30 cellular contexts compared by ENCODE assay signal in the genomic region with DNA sequence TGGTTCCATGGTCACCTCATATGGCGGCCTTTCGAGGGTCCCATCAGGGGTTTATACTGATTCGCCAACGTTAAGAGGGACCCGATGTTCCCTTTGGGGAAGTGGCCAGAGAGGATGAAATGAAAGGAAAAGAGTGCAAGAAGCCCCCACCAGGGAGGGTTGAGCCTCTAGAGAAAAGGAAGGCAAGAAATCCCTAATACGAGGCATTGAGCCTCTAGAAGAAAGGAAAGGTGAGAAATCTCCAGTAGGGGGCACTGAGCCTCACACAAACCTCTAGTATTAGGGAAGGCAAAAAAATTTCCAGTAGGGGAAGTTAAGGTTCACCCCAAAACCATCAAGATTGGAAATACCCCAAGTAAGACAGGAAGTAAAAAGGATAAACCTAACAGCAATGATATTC. TPM values are rescaled to one million over a fixed set of nuclear protein-coding genes. Genes with fewer than 3 reads are reported as not detected.
DNase-seq lines count a peak whose midpoint lies in the region; ATAC-seq, FAIRE-seq and TF ChIP-seq lines count a peak whose summit lies in the region.
"Had no signal": no experiment of that assay in that cellular context is flagged by ENCODE, and none has a peak within 500 bp of the region (broad histone marks: within the 10 kb centered on the region; RNA-seq: fewer than 3 reads in every experiment).

No MANE protein-coding gene starts in this region.

- 58% methylated on average over 6 of the region's 6 CpGs; no CpG with 5 or more reads in 1 of the 2 experiments for WGBS in H1 (ENCODE audit: extremely low coverage in 1 of 2, insufficient coverage in 1 of 2, insufficient read length in 1 of 2, insufficient replicate concordance in 2 of 2, low coverage in 1 of 2, low lambda C conversion rate in 2 of 2, missing lambda C conversion rate in 1 of 2), 2 experiments

- no peak overlapping the region for H3K4me3 Mint-ChIP-seq in stimulated activated naive B cell treated with anti-CD40 and anti-IgM and Interleukin-4, amounts not matched to agents 10 μg/mL and 1 μg/mL and 100 μg/mL, for 72 hours
- H3K4me3 Mint-ChIP-seq: activated CD4-positive, alpha-beta memory T cell treated with anti-CD3 and anti-CD28 coated beads for 36 hours; CD14-positive monocyte; neural crest cell; stimulated activated memory B cell treated with anti-CD40 and anti-IgM and Interleukin-4, amounts not matched to agents 10 μg/mL and 1 μg/mL and 100 μg/mL, for 72 hours; T-cell had no signal

- H3K4me3 ChIP-seq in NB4 (ENCODE audit: low read depth, low read length), result no peak overlapping the region
- no peak overlapping the region for H3K4me3 ChIP-seq in H1 (ENCODE audit: extremely low read depth in 1 of 4, insufficient read depth in 2 of 4, low read depth in 3 of 4, low read length in 4 of 4)
- H3K4me3 ChIP-seq in Peyer's patch, result no peak overlapping the region
- H3K4me3 ChIP-seq: colonic mucosa, heart left ventricle, upper lobe of right lung had no signal

- H3K27me3 ChIP-seq in H1 (replicated peaks in 1 of 4; ENCODE audit: control insufficient read depth in 3 of 4, extremely low read depth in 1 of 4, insufficient read depth in 3 of 4, low read length in 3 of 4) (no peaks in the 10 kb centered on the region), Peyer's patch (no peaks in the 10 kb centered on the region)
- H3K27me3 ChIP-seq: colonic mucosa, upper lobe of right lung had no signal

- CTCF ChIA-PET in H1 (lab: Charles Lee; ENCODE audit: partially characterized antibody), result interaction anchor here (0.6 to 2.7 kb wide), 6 partner anchors 10 to 533 kb away, joined by 3 to 12 read pairs (median 3); no protein-coding TSS in a partner anchor

- no peak overlapping the region for H3K4me2 ChIP-seq in H1 (ENCODE audit: insufficient read depth in 1 of 2, low read depth in 2 of 2, low read length in 2 of 2)
- H3K4me2 ChIP-seq: KMS-11 had no signal

- H3K79me2 ChIP-seq in H1 (ENCODE audit: control insufficient read depth in 1 of 2, insufficient read depth in 2 of 2, low read length in 2 of 2), result no peaks in the 10 kb centered on the region

- peaks cover 4 to 6% of the 10 kb centered on the region in 2 donors for H3K4me1 Mint-ChIP-seq in stimulated activated naive B cell treated with anti-CD40 and anti-IgM and Interleukin-4, amounts not matched to agents 10 μg/mL and 1 μg/mL and 100 μg/mL, for 72 hours
- H3K4me1 Mint-ChIP-seq: CD14-positive monocyte, neural crest cell, T-cell had no signal

- H2BK5ac ChIP-seq in H1 (ENCODE audit: low read depth, low read length), result no peak overlapping the region

- no peaks in the 10 kb centered on the region for H3K36me3 ChIP-seq in H1 (ENCODE audit: control insufficient read depth in 2 of 4, insufficient read depth in 4 of 4, low read length in 3 of 4)
- H3K36me3 ChIP-seq in Peyer's patch, result no peaks in the 10 kb centered on the region
- H3K36me3 ChIP-seq: colonic mucosa, heart left ventricle, upper lobe of right lung had no signal

- no peak overlapping the region for H2BK120ac ChIP-seq in H1 (replicated peaks; ENCODE audit: low read depth, low read length)

- no peak overlapping the region for H4K5ac ChIP-seq in H1 (ENCODE audit: insufficient read length, low read depth, low read length)

- FAIRE-seq in H1 (lab: Jason Lieb, UNC), result peak; percentile 88
- FAIRE-seq: GM18507 had no signal

- peak in 1 of 2 donors; percentile 45 for ATAC-seq in stimulated activated naive B cell treated with anti-CD40 and anti-IgM and Interleukin-4, amounts not matched to agents 10 μg/mL and 1 μg/mL and 100 μg/mL, for 72 hours (replicated peaks)
- ATAC-seq in left ventricle myocardium superior, result no peak
- ATAC-seq: activated CD4-positive, CD25-positive, alpha-beta regulatory T cell treated with anti-CD3 and anti-CD28 coated beads, Interleukin-2, amount 50 U/mL, for 24 hours; heart left ventricle; right cardiac atrium; stimulated activated memory B cell treated with anti-CD40 and anti-IgM and Interleukin-4, amounts not matched to agents 10 μg/mL and 1 μg/mL and 100 μg/mL, for 72 hours; T-cell; upper lobe of right lung had no signal

- H3K79me1 ChIP-seq in H1 (ENCODE audit: low read depth, low read length), result no peaks in the 10 kb centered on the region

- no peak overlapping the region for H4K91ac ChIP-seq in H1 (replicated peaks; ENCODE audit: insufficient read length, low read length)

- no peak overlapping the region for H3K56ac ChIP-seq in H1 (replicated peaks; ENCODE audit: insufficient read length, low read depth, low read length)

- H3K14ac ChIP-seq in H1 (ENCODE audit: insufficient read length), result no peak overlapping the region

- no peaks in the 10 kb centered on the region; a peak in 1 of 7 replicates for H3K4me1 ChIP-seq in H1 (replicated peaks in 1 of 4; ENCODE audit: control insufficient read depth in 3 of 4, insufficient read depth in 4 of 4, low read length in 3 of 4)
- H3K4me1 ChIP-seq in Peyer's patch, result no peaks in the 10 kb centered on the region
- H3K4me1 ChIP-seq: colonic mucosa, heart left ventricle, upper lobe of right lung had no signal

- no peak overlapping the region for H3K4ac ChIP-seq in H1 (replicated peaks; ENCODE audit: insufficient read length, low read depth, low read length)

- TF ChIP-seq RAD21 in H1 (IDR thresholded peaks at IDR 0.05 in 1 of 2, conservative IDR thresholded peaks at IDR 0.05 in 1 of 2; ENCODE audit: low read depth in 2 of 2, low read length in 2 of 2), result peak; percentile 54 to 62

- TF ChIP-seq EP300 in H1 (IDR thresholded peaks at IDR 0.05; ENCODE audit: borderline replicate concordance in 1 of 2, low read depth in 2 of 2, low read length in 2 of 2), result no peak

- peak overlapping the region; percentile 2 for H3K27ac Mint-ChIP-seq in stimulated activated naive B cell treated with anti-CD40 and anti-IgM and Interleukin-4, amounts not matched to agents 10 μg/mL and 1 μg/mL and 100 μg/mL, for 72 hours
- H3K27ac Mint-ChIP-seq: activated CD4-positive, alpha-beta memory T cell treated with anti-CD3 and anti-CD28 coated beads for 36 hours; CD14-positive monocyte; stimulated activated memory B cell treated with anti-CD40 and anti-IgM and Interleukin-4, amounts not matched to agents 10 μg/mL and 1 μg/mL and 100 μg/mL, for 72 hours; T-cell had no signal

- no peak overlapping the region for H3K9ac ChIP-seq in H1 (replicated peaks in 1 of 4; ENCODE audit: extremely low read depth in 1 of 4, low read depth in 3 of 4, low read length in 3 of 4)
- H3K9ac ChIP-seq: KMS-11 had no signal

- no peak overlapping the region for H2BK12ac ChIP-seq in H1 (ENCODE audit: low read depth, low read length)

- peaks cover 23% of the 10 kb centered on the region in 2 donors for H3K9me3 Mint-ChIP-seq in stimulated activated naive B cell treated with anti-CD40 and anti-IgM and Interleukin-4, amounts not matched to agents 10 μg/mL and 1 μg/mL and 100 μg/mL, for 72 hours

- no peak for TF ChIP-seq POLR2A in NB4 (IDR thresholded peaks at IDR 0.05; ENCODE audit: extremely low read depth, insufficient read length)
- no peak for TF ChIP-seq POLR2A in H1 (IDR thresholded peaks at IDR 0.05; ENCODE audit: control extremely low read depth in 1 of 2, low read depth in 2 of 2, low read length in 2 of 2)
- no peak for TF ChIP-seq POLR2A in Peyer's patch (IDR thresholded peaks at IDR 0.05)

- no peak overlapping the region for H2BK20ac ChIP-seq in H1 (ENCODE audit: low read length)

- no peak overlapping the region for H3K27ac ChIP-seq in H1 (ENCODE audit: low read depth, low read length)
- H3K27ac ChIP-seq in Peyer's patch, result no peak overlapping the region
- H3K27ac ChIP-seq: colonic mucosa, heart left ventricle, KMS-11, upper lobe of right lung had no signal

- peaks cover 33 to 39% of the 10 kb centered on the region in 2 donors for H3K27me3 Mint-ChIP-seq in stimulated activated naive B cell treated with anti-CD40 and anti-IgM and Interleukin-4, amounts not matched to agents 10 μg/mL and 1 μg/mL and 100 μg/mL, for 72 hours

- in situ Hi-C loops in GM13977 (cut with MboI; ENCODE audit: low pct_unique_long_range_greater_than_20kb, low sequenced_read_pairs, unreplicated experiment), result no loop called here

- H4K8ac ChIP-seq in H1 (ENCODE audit: extremely low read depth, insufficient read depth, low read length), result no peak overlapping the region

- no peak overlapping the region for H2BK15ac ChIP-seq in H1 (ENCODE audit: low read length)

- H4K20me1 ChIP-seq in H1 (replicated peaks in 1 of 2; ENCODE audit: control insufficient read depth in 1 of 2, insufficient read depth in 2 of 2, low read length in 2 of 2), result no peaks in the 10 kb centered on the region

- POLR2A ChIA-PET in H1 (lab: Charles Lee; ENCODE audit: partially characterized antibody), result no interaction called here

- peak overlapping the region; percentile 77; the same call in 1 of the 2 replicates for H2AFZ ChIP-seq in H1 (ENCODE audit: low read length)

- H3K36me3 Mint-ChIP-seq in stimulated activated naive B cell treated with anti-CD40 and anti-IgM and Interleukin-4, amounts not matched to agents 10 μg/mL and 1 μg/mL and 100 μg/mL, for 72 hours, result peaks cover 6 to 12% of the 10 kb centered on the region in 2 donors
- H3K36me3 Mint-ChIP-seq: CD14-positive monocyte; stimulated activated memory B cell treated with anti-CD40 and anti-IgM and Interleukin-4, amounts not matched to agents 10 μg/mL and 1 μg/mL and 100 μg/mL, for 72 hours had no signal

- H3K23me2 ChIP-seq in H1 (ENCODE audit: low read depth, low read length), result no peaks in the 10 kb centered on the region

- no peak overlapping the region for H2AK5ac ChIP-seq in H1 (ENCODE audit: low read depth, low read length)

- DNase-seq in GM13977 (ENCODE audit: low spot score) (no peak), NB4 (ENCODE audit: low read depth) (peak; percentile 24), H1 (ENCODE audit: low read depth in 1 of 2, low spot score in 2 of 2) (peak in 1 of 2 experiments; percentile 56), left ventricle myocardium superior (no peak), HuH-7.5 (ENCODE audit: low spot score) (no peak), Peyer's patch (no peak)
- no peak for DNase-seq in stimulated activated naive B cell treated with anti-CD40 and anti-IgM and Interleukin-4, amounts not matched to agents 10 μg/mL and 1 μg/mL and 100 μg/mL, for 72 hours
- DNase-seq: activated CD4-positive, alpha-beta memory T cell treated with anti-CD3 and anti-CD28 coated beads for 36 hours; activated CD8-positive, alpha-beta memory T cell treated with anti-CD3 and anti-CD28 coated beads, Interleukin-2, amount 50 U/mL, for 4 hours; activated naive CD4-positive, alpha-beta T cell treated with anti-CD3 and anti-CD28 coated beads, Interleukin-2, amount 50 U/mL, for 16 hours; Calu3; colonic mucosa; effector CD8-positive, alpha-beta T cell; foreskin fibroblast; heart left ventricle; NCI-H187; NCI-H2171; NCI-H524; posterior cingulate gyrus; right cardiac atrium; SHP77 treated with DMSO at 0.1 percent for 48 hours; stimulated activated CD4-positive, alpha-beta T cell treated with anti-CD3 and anti-CD28 coated beads, Interleukin-4, amount 100 ng/mL, for 4 hours; T-cell; upper lobe of right lung had no signal

- no peak overlapping the region for H3K18ac ChIP-seq in H1 (ENCODE audit: extremely low read depth, low read length)

- TF ChIP-seq CTCF in GM13977 (IDR thresholded peaks at IDR 0.05; ENCODE audit: extremely low read depth, insufficient read depth, missing control alignments) (peak; percentile 8), NB4 (IDR thresholded peaks at IDR 0.05; ENCODE audit: low read depth, low read length) (peak; percentile 17), H1 (IDR thresholded peaks at IDR 0.05; ENCODE audit: control extremely low read depth in 1 of 3, insufficient read depth in 1 of 3, low read depth in 1 of 3, low read length in 3 of 3) (peak in 2 of 3 experiments; percentile 68 to 73; a peak in 3 of 4 replicates), Peyer's patch (IDR thresholded peaks at IDR 0.05) (no peak)

- H3K23ac ChIP-seq in H1 (ENCODE audit: insufficient read length), result no peak overlapping the region

- intact Hi-C loops in left ventricle myocardium superior (cut with micrococcal nuclease), result no loop called here

- H3K9me3 ChIP-seq in H1 (ENCODE audit: insufficient read depth in 2 of 2, low read depth in 1 of 2, low read length in 1 of 2) (peaks cover 0 to 3% of the 10 kb centered on the region in 2 experiments; a peak in 1 of 4 replicates), Peyer's patch (peaks cover 0 to 21% (median 8%) of the 10 kb centered on the region in 4 donors)
- H3K9me3 ChIP-seq: colonic mucosa had no signal

RNA-seq across cellular contexts. Expression of gene SAP130, which starts 9.8 kb away (rescaled TPM):
- total RNA-seq in H1 (2021; fragmentation: NEBNext Ultra II Directional; extraction: Animal tissue kit (Norgen Biotek cat#: 25700)), result 49.2 and 54.3 TPM in 2 replicates
- 51.4 and 58.6 TPM in 2 replicates for polyA plus RNA-seq in H1 (2011; rRNA removed)
- polyA plus RNA-seq in H1 (2011; cell fraction: cytosol; rRNA removed), result 15.5 TPM
- 56.9 TPM for polyA plus RNA-seq in H1 (2011; cell fraction: nucleus; rRNA removed)
- 32.3 to 49.0 TPM (median 45.0 TPM) in 4 replicates for polyA plus RNA-seq in H1 (2012, experiment 1 of 2)
- polyA plus RNA-seq in H1 (2012, experiment 2 of 2), result 15.9 TPM
- 27.9 TPM for polyA plus RNA-seq in H1 (2013, experiment 1 of 2)
- polyA plus RNA-seq in H1 (2013, experiment 2 of 2), result 26.5 TPM
- polyA minus RNA-seq in H1 (2011; rRNA and poly(A)+ RNA removed), result 58.7 and 68.3 TPM in 2 replicates
- 28.3 TPM for polyA minus RNA-seq in H1 (2011; cell fraction: cytosol; rRNA and poly(A)+ RNA removed)
- polyA minus RNA-seq in H1 (2011; cell fraction: nucleus; rRNA and poly(A)+ RNA removed), result 45.4 TPM
- total RNA-seq in left ventricle myocardium superior, result 16.8 TPM
- 10 to 100 TPM in 3 of 4 donors, 1 to 10 TPM in 1; 9.3 to 20.4 (median 15.6) TPM for total RNA-seq in Peyer's patch

RNA-seq across cellular contexts. Expression of gene UGGT1, which starts 53.4 kb away (rescaled TPM):
- total RNA-seq in H1 (2021; fragmentation: NEBNext Ultra II Directional; extraction: Animal tissue kit (Norgen Biotek cat#: 25700)), result 57.3 and 61.2 TPM in 2 replicates
- polyA plus RNA-seq in H1 (2011; rRNA removed), result 13.8 and 14.9 TPM in 2 replicates
- polyA plus RNA-seq in H1 (2011; cell fraction: cytosol; rRNA removed), result 18.2 TPM
- polyA plus RNA-seq in H1 (2011; cell fraction: nucleus; rRNA removed), result 30.4 TPM
- 19.6 to 31.8 TPM (median 27.5 TPM) in 4 replicates for polyA plus RNA-seq in H1 (2012, experiment 1 of 2)
- polyA plus RNA-seq in H1 (2012, experiment 2 of 2), result 2.1 TPM
- 67.4 TPM for polyA plus RNA-seq in H1 (2013, experiment 1 of 2)
- polyA plus RNA-seq in H1 (2013, experiment 2 of 2), result 59.5 TPM
- polyA minus RNA-seq in H1 (2011; rRNA and poly(A)+ RNA removed), result 38.8 and 55.0 TPM in 2 replicates
- 35.5 TPM for polyA minus RNA-seq in H1 (2011; cell fraction: cytosol; rRNA and poly(A)+ RNA removed)
- polyA minus RNA-seq in H1 (2011; cell fraction: nucleus; rRNA and poly(A)+ RNA removed), result 53.6 TPM
- total RNA-seq in left ventricle myocardium superior (24.6 TPM), Peyer's patch (10 to 100 TPM; 40.8 to 65.3 (median 57.3) TPM)

Comparison
In these comparisons a context has a peak if more than half of its experiments do, and no peak if none do; other contexts are left out.
1. CTCF ChIP-seq: peak in GM13977 (single experiment), NB4 (single experiment) and H1 (2 of 3); none in Peyer's patch (0 of 6).